Comparison of ENCODE assay signal across 28 cellular contexts in the genomic region with DNA sequence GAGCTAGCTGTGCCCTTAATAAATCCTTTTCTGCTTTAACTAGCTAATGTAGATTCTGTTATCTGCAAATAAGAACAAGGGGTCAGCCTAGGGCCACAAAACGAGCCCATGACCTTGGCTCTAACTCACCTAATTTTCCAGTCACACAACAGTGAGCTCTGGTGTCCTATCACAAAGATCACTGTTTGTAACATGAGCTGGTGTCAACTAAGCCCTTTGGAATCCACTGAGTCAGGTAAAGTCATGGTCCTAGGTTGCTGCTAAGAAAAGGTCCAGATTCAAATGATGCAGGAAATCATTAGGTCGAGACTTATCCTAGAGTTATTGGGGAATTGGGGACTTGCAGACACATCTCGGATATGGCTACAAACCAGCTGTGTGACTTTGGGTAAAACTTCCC. TPM values are rescaled to one million over a fixed set of nuclear protein-coding genes. Genes with fewer than 3 reads are reported as not detected.
DNase-seq lines count a peak whose midpoint lies in the region; ATAC-seq, FAIRE-seq and TF ChIP-seq lines count a peak whose summit lies in the region.
"Had no signal": no experiment of that assay in that cellular context is flagged by ENCODE, and none has a peak within 500 bp of the region (broad histone marks: within the 10 kb centered on the region; RNA-seq: fewer than 3 reads in every experiment).

No MANE protein-coding gene starts in this region.

- H3K4me1 ChIP-seq in HepG2 (ENCODE audit: insufficient read depth, low read length) (peaks cover 10% of the 10 kb centered on the region; the same call in 1 of the 2 replicates), right lobe of liver (no peaks in the 10 kb centered on the region), adrenal gland (replicated peaks in 1 of 2) (peaks cover 23 to 46% of the 10 kb centered on the region in 2 donors)
- H3K4me1 ChIP-seq: BE2C, upper lobe of right lung had no signal

- no peak overlapping the region for H3K4me3 Mint-ChIP-seq in stimulated activated effector memory CD8-positive, alpha-beta T cell treated with anti-CD3 and anti-CD28 coated beads, Interleukin-12 subunit alpha, Interleukin-12 subunit beta, amount 100 ng/mL, for 72 hours
- H3K4me3 Mint-ChIP-seq: activated CD4-positive, alpha-beta memory T cell treated with anti-CD3 and anti-CD28 coated beads for 36 hours; H9; mesothelial cell of epicardium; natural killer cell; WTC11 had no signal

- H3K27me3 ChIP-seq in HepG2 (ENCODE audit: control insufficient read depth in 1 of 2, insufficient read depth in 2 of 2, low read length in 2 of 2) (peaks cover 0 to 3% of the 10 kb centered on the region in 2 experiments; a peak in 1 of 5 replicates), right lobe of liver (no peaks in the 10 kb centered on the region), adrenal gland (no peaks in the 10 kb centered on the region), kidney epithelial cell (ENCODE audit: control insufficient read depth, insufficient read depth, low read length) (no peaks in the 10 kb centered on the region)
- H3K27me3 ChIP-seq: BE2C, cardiac muscle cell, upper lobe of right lung had no signal

- no peaks in the 10 kb centered on the region for H4K20me1 ChIP-seq in HepG2 (ENCODE audit: insufficient read depth, low read length)

- H3K79me2 ChIP-seq in HepG2 (ENCODE audit: insufficient read depth, low read length), result no peaks in the 10 kb centered on the region

- no peak for TF ChIP-seq EP300 in HepG2 (IDR thresholded peaks at IDR 0.05; ENCODE audit: low read depth in 2 of 2, low read length in 2 of 2)
- no peak for TF ChIP-seq EP300 in HepG2 (CRISPR knock-in tag; IDR thresholded peaks at IDR 0.05; ENCODE audit: borderline replicate concordance)

- H3K4me3 ChIP-seq in HepG2 (replicated peaks in 1 of 3; ENCODE audit: insufficient read depth in 1 of 3, low read depth in 2 of 3, low read length in 3 of 3) (no peak overlapping the region), right lobe of liver (no peak overlapping the region), adrenal gland (no peak overlapping the region), kidney epithelial cell (ENCODE audit: low read depth, low read length) (no peak overlapping the region)
- H3K4me3 ChIP-seq: cardiac muscle cell, SK-N-MC, smooth muscle cell, upper lobe of right lung had no signal

- intact Hi-C loops in HepG2 (cut with micrococcal nuclease; ENCODE audit: unreplicated experiment), result no loop called here
- intact Hi-C loops in right lobe of liver (cut with DNase I), result no loop called here
- intact Hi-C loops in adrenal gland (cut with DNase I), result loop anchor here in 1 of 2 donors (10.0 kb wide), 1 partner anchor 48 kb away; a partner anchor contains a TSS

- H3K27ac ChIP-seq in HepG2 (ENCODE audit: extremely low read length, insufficient read depth, low read length) (no peak overlapping the region), right lobe of liver (no peak overlapping the region), adrenal gland (peak overlapping the region in 2 of 5 donors; percentile 43 to 45)
- H3K27ac ChIP-seq: cardiac muscle cell, SK-N-MC, upper lobe of right lung had no signal

- no peaks in the 10 kb centered on the region for H3K36me3 ChIP-seq in HepG2 (replicated peaks in 1 of 2; ENCODE audit: control insufficient read depth in 1 of 2, insufficient read depth in 2 of 2, low read length in 2 of 2)
- H3K36me3 ChIP-seq in right lobe of liver, result no peaks in the 10 kb centered on the region
- no peaks in the 10 kb centered on the region for H3K36me3 ChIP-seq in adrenal gland (replicated peaks in 1 of 2)
- no peaks in the 10 kb centered on the region for H3K36me3 ChIP-seq in kidney epithelial cell (ENCODE audit: control insufficient read depth, insufficient read depth, low read length)
- H3K36me3 ChIP-seq: BE2C, cardiac muscle cell, upper lobe of right lung had no signal

- WGBS in HepG2 (ENCODE audit: low lambda C conversion rate), result 0% methylated on average over 3 of the region's 3 CpGs
- 25% methylated on average over 2 of the region's 3 CpGs for WGBS in right lobe of liver (ENCODE audit: insufficient coverage, low coverage, low lambda C conversion rate, missing lambda C conversion rate)
- WGBS in adrenal gland, 4 donors, result 55 to 69% (median 59%) methylated on average over 3 of the region's 3 CpGs

- H3K36me3 Mint-ChIP-seq in stimulated activated effector memory CD8-positive, alpha-beta T cell treated with anti-CD3 and anti-CD28 coated beads, Interleukin-12 subunit alpha, Interleukin-12 subunit beta, amount 100 ng/mL, for 72 hours, result no peaks in the 10 kb centered on the region
- H3K36me3 Mint-ChIP-seq: activated CD4-positive, alpha-beta memory T cell treated with anti-CD3 and anti-CD28 coated beads for 36 hours; mesothelial cell of epicardium; natural killer cell; WTC11 had no signal

- no peaks in the 10 kb centered on the region for H3K9me3 Mint-ChIP-seq in stimulated activated effector memory CD8-positive, alpha-beta T cell treated with anti-CD3 and anti-CD28 coated beads, Interleukin-12 subunit alpha, Interleukin-12 subunit beta, amount 100 ng/mL, for 72 hours
- H3K9me3 Mint-ChIP-seq: activated CD4-positive, alpha-beta memory T cell treated with anti-CD3 and anti-CD28 coated beads for 36 hours; H9; mesothelial cell of epicardium; natural killer cell; WTC11 had no signal

- ATAC-seq in HepG2 (peak; percentile 44; the same call in 2 of the 3 replicates), right lobe of liver (no peak), GM19035 (IDR thresholded peaks at IDR 0.05; ENCODE audit: unreplicated experiment) (no peak)
- no peak for ATAC-seq in stimulated activated effector memory CD8-positive, alpha-beta T cell treated with anti-CD3 and anti-CD28 coated beads, Interleukin-12 subunit alpha, Interleukin-12 subunit beta, amount 100 ng/mL, for 72 hours
- ATAC-seq: left cardiac atrium, natural killer cell, upper lobe of right lung, WTC11 had no signal

- no peak for FAIRE-seq in HepG2 (lab: Jason Lieb, UNC)
- FAIRE-seq: frontal cortex had no signal

- no TSS peak for BruUV-seq in HepG2 (replicated peaks; lab: Mats Ljungman, UMichigan)

- CTCF ChIA-PET in HepG2 (lab: Yijun Ruan, JAX; ENCODE audit: low intra/inter-chr PET ratio, low total read pairs), result no interaction called here

- in situ Hi-C loops in HepG2 (cut with HindIII; ENCODE audit: extremely low pct_ligation_motif_present, low pct_unique_long_range_greater_than_20kb), result no loop called here

- no peak for TF ChIP-seq POLR2A in HepG2 (IDR thresholded peaks at IDR 0.05; ENCODE audit: insufficient read depth in 1 of 2, low read depth in 2 of 2, low read length in 2 of 2)
- no peak for TF ChIP-seq POLR2A in right lobe of liver (IDR thresholded peaks at IDR 0.05)
- no peak for TF ChIP-seq POLR2A in adrenal gland (IDR thresholded peaks at IDR 0.05)

- H3K9me3 ChIP-seq in HepG2 (ENCODE audit: low read length) (no peaks in the 10 kb centered on the region), right lobe of liver (no peaks in the 10 kb centered on the region), adrenal gland (replicated peaks in 1 of 3) (no peaks in the 10 kb centered on the region)
- H3K9me3 ChIP-seq: BE2C, upper lobe of right lung had no signal

- DNase-seq in HepG2 (ENCODE audit: low spot score) (peak; percentile 3), right lobe of liver (no peak), adrenal gland (peak in 5 of 7 donors; percentile 43 to 64 (median 53)), kidney epithelial cell (ENCODE audit: low read depth) (peak; percentile 45), GOT3 (lab: John Stamatoyannopoulos, UW) (no peak), NCI-H2081 (lab: John Stamatoyannopoulos, UW) (no peak)
- no peak for DNase-seq in stimulated activated effector memory CD8-positive, alpha-beta T cell treated with anti-CD3 and anti-CD28 coated beads, Interleukin-12 subunit alpha, Interleukin-12 subunit beta, amount 100 ng/mL, for 72 hours (ENCODE audit: low spot score in 2 of 2)
- DNase-seq: activated CD4-positive, alpha-beta memory T cell treated with anti-CD3 and anti-CD28 coated beads for 36 hours; activated gamma-delta T cell; activated T-cell treated with anti-CD3 and anti-CD28 coated beads for 4 hours; BE2C; H9; left cardiac atrium; MV-4-11; natural killer cell; NCI-H187; NCI-H2227 treated with DMSO at 0.1 percent for 48 hours; stimulated activated CD4-positive, alpha-beta T cell treated with anti-CD3 and anti-CD28 coated beads, Interleukin-4, amount 100 ng/mL, for 1 hour; upper lobe of right lung had no signal

- TF ChIP-seq RAD21 in HepG2 (CRISPR knock-in tag; IDR thresholded peaks at IDR 0.05), result no peak

- no peak overlapping the region for H3K9ac ChIP-seq in HepG2 (ENCODE audit: insufficient read depth, low read depth, low read length)

- H2AFZ ChIP-seq in HepG2 (ENCODE audit: low read length), result no peak overlapping the region

- H3K4me1 Mint-ChIP-seq in stimulated activated effector memory CD8-positive, alpha-beta T cell treated with anti-CD3 and anti-CD28 coated beads, Interleukin-12 subunit alpha, Interleukin-12 subunit beta, amount 100 ng/mL, for 72 hours, result no peaks in the 10 kb centered on the region
- H3K4me1 Mint-ChIP-seq: natural killer cell had no signal

- POLR2A ChIA-PET in HepG2 (lab: Yijun Ruan, JAX), result no interaction called here

- TF ChIP-seq CTCF in HepG2 (CRISPR knock-in tag; IDR thresholded peaks at IDR 0.05) (no peak), right lobe of liver (IDR thresholded peaks at IDR 0.05) (no peak), adrenal gland (IDR thresholded peaks at IDR 0.05) (no peak), kidney epithelial cell (IDR thresholded peaks at IDR 0.05; ENCODE audit: insufficient read depth, low read length, poor library complexity, severe bottlenecking) (no peak)

- no peak overlapping the region for H3K27ac Mint-ChIP-seq in stimulated activated effector memory CD8-positive, alpha-beta T cell treated with anti-CD3 and anti-CD28 coated beads, Interleukin-12 subunit alpha, Interleukin-12 subunit beta, amount 100 ng/mL, for 72 hours
- H3K27ac Mint-ChIP-seq: activated CD4-positive, alpha-beta memory T cell treated with anti-CD3 and anti-CD28 coated beads for 36 hours; H9; mesothelial cell of epicardium; natural killer cell; WTC11 had no signal

- no peak overlapping the region for H3K4me2 ChIP-seq in HepG2 (ENCODE audit: low read depth, low read length)
- H3K4me2 ChIP-seq: smooth muscle cell had no signal

RNA-seq across cellular contexts. Expression of a gene that starts 49.9 kb away (rescaled TPM):
- total RNA-seq in HepG2 (2016; rRNA removed; fragmentation: Illumina TruSeq; extraction: Trizol) (0.07 and 0.08 TPM in 2 replicates), right lobe of liver (under 1 TPM in 2 of 6 experiments, not detected in 4; 0.07 to 0.92 TPM), adrenal gland (10 to 100 TPM in 7 of 8 donors, 1 to 10 TPM in 1; 8.9 to 77.5 (median 23.9) TPM), kidney epithelial cell (under 0.01 TPM in 2 replicates)
- total RNA-seq in HepG2 (2016; cell fraction: cytosol; rRNA removed; fragmentation: Illumina TruSeq; extraction: Trizol; ENCODE audit: low read depth), result not detected in 2 replicates
- 0.06 TPM in 1 of 2 replicates, not detected in the other for total RNA-seq in HepG2 (2016; cell fraction: insoluble cytoplasmic fraction; rRNA removed; fragmentation: Illumina TruSeq; extraction: Trizol)
- total RNA-seq in HepG2 (2016; cell fraction: membrane; rRNA removed; fragmentation: Illumina TruSeq; extraction: Trizol), result 0.25 TPM in 1 of 2 replicates, not detected in the other
- not detected in 2 replicates for total RNA-seq in HepG2 (2016; cell fraction: nucleus; rRNA removed; fragmentation: Illumina TruSeq; extraction: Trizol)
- polyA plus RNA-seq in HepG2 (2011; rRNA removed) (0.20 and 0.76 TPM in 2 replicates), adrenal gland (10 to 100 TPM; 18.4 to 47.2 (median 30.2) TPM)
- 0.04 and 0.08 TPM in 2 replicates for polyA plus RNA-seq in HepG2 (2011; cell fraction: cytosol; rRNA removed)
- 1.1 and 1.6 TPM in 2 replicates for polyA plus RNA-seq in HepG2 (2011; cell fraction: nucleus; rRNA removed)
- 0.20 and 0.31 TPM in 2 replicates for polyA plus RNA-seq in HepG2 (2012)
- polyA plus RNA-seq in HepG2 (2016; cell fraction: cytosol; fragmentation: Illumina TruSeq; extraction: Trizol; ENCODE audit: low read depth), result not detected in 2 replicates
- not detected in 2 replicates for polyA plus RNA-seq in HepG2 (2016; cell fraction: insoluble cytoplasmic fraction; fragmentation: Illumina TruSeq; extraction: Trizol; ENCODE audit: low read depth)
- polyA plus RNA-seq in HepG2 (2016; cell fraction: membrane; fragmentation: Illumina TruSeq; extraction: Trizol; ENCODE audit: low read depth), result 0.10 and 0.38 TPM in 2 replicates
- polyA plus RNA-seq in HepG2 (2016; cell fraction: nucleus; fragmentation: Illumina TruSeq; extraction: Trizol; ENCODE audit: insufficient read depth, low read depth), result 0.12 and 2.0 TPM in 2 replicates
- polyA minus RNA-seq in HepG2 (2011; rRNA and poly(A)+ RNA removed; ENCODE audit: low replicate concordance), result 0.16 TPM in 2 replicates
- polyA minus RNA-seq in HepG2 (2011; cell fraction: cytosol; rRNA and poly(A)+ RNA removed), result not detected in 2 replicates
- 0.50 and 0.64 TPM in 2 replicates for polyA minus RNA-seq in HepG2 (2011; cell fraction: nucleus; rRNA and poly(A)+ RNA removed)
- total RNA-seq: A172; activated CD4-positive, alpha-beta memory T cell treated with anti-CD3 and anti-CD28 coated beads for 36 hours; cardiac muscle cell; T-helper 2 cell treated with Interferon-gamma antibody and Interleukin-4, amounts not matched to agents 100 ng/mL and 5 ng/mL, for 36 hours; upper lobe of right lung had no signal
- polyA plus RNA-seq: smooth muscle cell had no signal

RNA-seq across cellular contexts. Expression of a gene that starts 49.9 kb away (rescaled TPM):
- total RNA-seq in HepG2 (2016; rRNA removed; fragmentation: Illumina TruSeq; extraction: Trizol), result not detected in 2 replicates
- not detected in 2 replicates for total RNA-seq in HepG2 (2016; cell fraction: cytosol; rRNA removed; fragmentation: Illumina TruSeq; extraction: Trizol; ENCODE audit: low read depth)
- not detected in 2 replicates for total RNA-seq in HepG2 (2016; cell fraction: insoluble cytoplasmic fraction; rRNA removed; fragmentation: Illumina TruSeq; extraction: Trizol)
- total RNA-seq in HepG2 (2016; cell fraction: membrane; rRNA removed; fragmentation: Illumina TruSeq; extraction: Trizol), result not detected in 2 replicates
- total RNA-seq in HepG2 (2016; cell fraction: nucleus; rRNA removed; fragmentation: Illumina TruSeq; extraction: Trizol), result not detected in 2 replicates
- not detected in 2 replicates for polyA plus RNA-seq in HepG2 (2011; rRNA removed)
- polyA plus RNA-seq in HepG2 (2011; cell fraction: cytosol; rRNA removed), result not detected in 2 replicates
- polyA plus RNA-seq in HepG2 (2011; cell fraction: nucleus; rRNA removed), result not detected in 2 replicates
- polyA plus RNA-seq in HepG2 (2012), result not detected in 2 replicates
- polyA plus RNA-seq in HepG2 (2016; cell fraction: cytosol; fragmentation: Illumina TruSeq; extraction: Trizol; ENCODE audit: low read depth), result not detected in 2 replicates
- polyA plus RNA-seq in HepG2 (2016; cell fraction: insoluble cytoplasmic fraction; fragmentation: Illumina TruSeq; extraction: Trizol; ENCODE audit: low read depth), result not detected in 2 replicates
- polyA plus RNA-seq in HepG2 (2016; cell fraction: membrane; fragmentation: Illumina TruSeq; extraction: Trizol; ENCODE audit: low read depth), result not detected in 2 replicates
- polyA plus RNA-seq in HepG2 (2016; cell fraction: nucleus; fragmentation: Illumina TruSeq; extraction: Trizol; ENCODE audit: insufficient read depth, low read depth), result not detected in 2 replicates
- polyA minus RNA-seq in HepG2 (2011; rRNA and poly(A)+ RNA removed; ENCODE audit: low replicate concordance), result not detected in 2 replicates
- polyA minus RNA-seq in HepG2 (2011; cell fraction: cytosol; rRNA and poly(A)+ RNA removed), result not detected in 2 replicates
- polyA minus RNA-seq in HepG2 (2011; cell fraction: nucleus; rRNA and poly(A)+ RNA removed), result not detected in 2 replicates
- total RNA-seq in right lobe of liver, result not detected
- total RNA-seq in adrenal gland, result under 1 TPM in 2 of 8 donors, not detected in 6; 0.28 to 0.30 TPM
- under 1 TPM; 0.08 to 0.16 (median 0.13) TPM for polyA plus RNA-seq in adrenal gland
- 0.08 and 0.14 TPM in 2 replicates for total RNA-seq in kidney epithelial cell
- total RNA-seq: A172; smooth muscle cell; T-helper 2 cell treated with Interferon-gamma antibody and Interleukin-4, amounts not matched to agents 100 ng/mL and 5 ng/mL, for 36 hours had no signal
- polyA plus RNA-seq: cardiac muscle cell, smooth muscle cell had no signal

Comparison
In these comparisons a context has a peak if more than half of its experiments do, and no peak if none do; other contexts are left out.
1. DNase-seq: peak in HepG2 (single experiment), adrenal gland (5 of 7) and kidney epithelial cell (single experiment); none in right lobe of liver (0 of 3), GOT3 (single experiment), NCI-H2081 (0 of 2) and stimulated activated effector memory CD8-positive, alpha-beta T cell treated with anti-CD3 and anti-CD28 coated beads, Interleukin-12 subunit alpha, Interleukin-12 subunit beta, amount 100 ng/mL, for 72 hours (0 of 2).